ENCODE assay signal across 23 cellular contexts in the genomic region with DNA sequence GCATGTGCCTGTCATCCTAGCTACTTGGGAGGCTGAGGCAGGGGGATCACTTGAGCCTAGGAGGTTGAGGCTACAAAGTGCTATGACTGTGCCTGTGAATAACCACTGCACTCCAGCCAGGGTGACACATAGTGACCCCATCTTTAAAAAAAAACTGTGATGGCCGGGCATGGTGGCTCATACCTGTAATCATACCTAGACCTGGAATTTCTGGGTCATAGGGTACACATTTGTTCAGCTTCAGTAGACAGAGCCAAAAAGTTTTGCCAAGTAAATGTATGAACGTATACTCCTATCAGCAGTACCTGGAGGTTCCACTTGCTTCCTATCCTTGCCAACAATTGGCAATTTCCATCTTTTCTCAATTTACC.
"Had no signal": no experiment of that assay in that cellular context is flagged by ENCODE, and none has a peak within 500 bp of the region (broad histone marks: within the 10 kb centered on the region; RNA-seq: fewer than 3 reads in every experiment).

No MANE protein-coding gene starts in this region.

- H3K9me3 ChIP-seq: left lung, ovary, prostate gland, suprapubic skin, thoracic aorta, tibial artery, upper lobe of right lung had no signal

- DNase-seq: hippocampal formation; kidney glomerular epithelial cell; left colon; left lung; mesendoderm; naive B cell; natural killer cell; nephron progenitor cell; ovary; retina; right cardiac atrium; stimulated activated CD4-positive, alpha-beta T cell treated with anti-CD3 and anti-CD28 coated beads, Interleukin-12 subunit alpha, Interleukin-12 subunit beta, amount 100 ng/mL, for 4 hours; stimulated activated CD4-positive, alpha-beta T cell treated with anti-CD3 and anti-CD28 coated beads, Interleukin-4, amount 100 ng/mL, for 24 hours; stimulated activated naive CD4-positive, alpha-beta T cell; tibial artery; upper lobe of right lung had no signal

- H3K4me1 ChIP-seq: left lung, suprapubic skin, upper lobe of right lung had no signal

- H3K36me3 ChIP-seq: left lung, ovary, prostate gland, suprapubic skin, thoracic aorta, tibial artery, upper lobe of right lung had no signal

- H3K27ac ChIP-seq: left lung, ovary, prostate gland, skin epidermis, suprapubic skin, thoracic aorta, tibial artery, upper lobe of right lung had no signal

- H3K27me3 ChIP-seq: ovary, suprapubic skin, tibial artery, upper lobe of right lung had no signal

- H3K4me3 ChIP-seq: left lung, lung, ovary, prostate gland, skin epidermis, suprapubic skin, thoracic aorta, tibial artery, upper lobe of right lung had no signal

- ATAC-seq: left colon; left lung; natural killer cell; right cardiac atrium; sciatic nerve; stimulated activated effector memory CD8-positive, alpha-beta T cell treated with anti-CD3 and anti-CD28 coated beads, Interleukin-12 subunit alpha, Interleukin-12 subunit beta, amount 100 ng/mL, for 72 hours; upper lobe of right lung had no signal
